Comparison of ENCODE assay signal across 8 cellular contexts in genomic region chr17:74981979-74982662, GRCh38. TPM values are rescaled to one million over a fixed set of nuclear protein-coding genes. Genes with fewer than 3 reads are reported as not detected.
DNase-seq lines count a peak whose midpoint lies in the region; ATAC-seq, FAIRE-seq and TF ChIP-seq lines count a peak whose summit lies in the region.

No MANE protein-coding gene starts in this region.

- in situ Hi-C loops in T47D (cut with HindIII; ENCODE audit: low pct_unique_long_range_greater_than_20kb, low sequenced_read_pairs): no loop called here

- peak; percentile 16; the same call in 1 of the 2 replicates for TF ChIP-seq CTCF in WERI-Rb-1 (IDR thresholded peaks at IDR 0.05; ENCODE audit: low read depth, low read length)

- ATAC-seq in HG03457 (IDR thresholded peaks at IDR 0.05; ENCODE audit: unreplicated experiment): no peak

- TF ChIP-seq POLR2A in GM19193 (IDR thresholded peaks at IDR 0.05; ENCODE audit: extremely low read depth, insufficient read depth, insufficient read length): peak; percentile 30

- H3K27ac ChIP-seq in WERI-Rb-1 (peak overlapping the region; percentile 95), small intestine (ENCODE audit: low read depth in 1 of 2, low read length in 1 of 2) (peak overlapping the region; percentile 94 to 96)

- H3K27me3 ChIP-seq in WERI-Rb-1 (ENCODE audit: insufficient read depth, low read depth, severe bottlenecking) (no peaks in the 10 kb centered on the region), small intestine (ENCODE audit: control insufficient read depth in 2 of 2, insufficient read depth in 2 of 2, low read length in 2 of 2) (no peaks in the 10 kb centered on the region)

- 0 to 1% (median 0%) methylated on average over 53 to 61 of the region's 61 CpGs for WGBS in small intestine, 3 donors

- H3K4me1 ChIP-seq in small intestine (ENCODE audit: control insufficient read depth in 2 of 2, insufficient read depth in 1 of 2, low read depth in 1 of 2, low read length in 1 of 2): peaks cover 3 to 15% of the 10 kb centered on the region in 2 donors

- DNase-seq in A172 (ENCODE audit: low spot score): peak; percentile 68
- DNase-seq in NCI-H2081 (lab: John Stamatoyannopoulos, UW): peak; percentile 91
- peak; percentile 97 for DNase-seq in WERI-Rb-1
- DNase-seq in T47D (ENCODE audit: low read depth in 1 of 2, low spot score in 1 of 2): peak; percentile 87 to 89
- peak; percentile 90 for DNase-seq in iPS-NIHi7 (ENCODE audit: extremely low spot score)
- peak; percentile 74 for DNase-seq in small intestine

- FAIRE-seq in small intestine (lab: Jason Lieb, UNC): no peak

- H3K9me3 ChIP-seq in WERI-Rb-1 (ENCODE audit: severe bottlenecking) (no peaks in the 10 kb centered on the region), small intestine (ENCODE audit: control insufficient read depth, low read depth) (no peaks in the 10 kb centered on the region)

- H3K36me3 ChIP-seq in WERI-Rb-1: no peaks in the 10 kb centered on the region
- H3K36me3 ChIP-seq in small intestine (ENCODE audit: control insufficient read depth in 2 of 2, insufficient read depth in 2 of 2, low read length in 2 of 2): no peaks in the 10 kb centered on the region

- peak overlapping the region; percentile 91 for H3K4me3 ChIP-seq in WERI-Rb-1 (ENCODE audit: low read depth, low read length)
- peak overlapping the region; percentile 31 to 67 for H3K4me3 ChIP-seq in small intestine (ENCODE audit: low read depth in 1 of 2, low read length in 2 of 2)

RNA-seq across cellular contexts. Expression of gene CDR2L, which starts 5.3 kb away (rescaled TPM):
- total RNA-seq in A172 (2014; rRNA removed; shearing (Covaris generic)): 24.0 and 26.6 TPM in 2 replicates
- polyA plus RNA-seq in small intestine: 10 to 100 TPM; 25.4 to 39.6 (median 28.9) TPM

RNA-seq across cellular contexts. Expression of gene HID1, which starts 9.6 kb away (rescaled TPM):
- total RNA-seq in A172 (2014; rRNA removed; shearing (Covaris generic)): 0.65 and 2.7 TPM in 2 replicates
- 10 to 100 TPM; 37.1 to 60.4 (median 44.0) TPM for polyA plus RNA-seq in small intestine

RNA-seq across cellular contexts. Expression of gene MRPL58, which starts 30.3 kb away (rescaled TPM):
- total RNA-seq in A172 (2014; rRNA removed; shearing (Covaris generic)): 135 TPM in 2 replicates
- 10 to 100 TPM; 42.7 to 73.0 (median 48.8) TPM for polyA plus RNA-seq in small intestine

RNA-seq across cellular contexts. Expression of gene OTOP3, which starts 46.4 kb away (rescaled TPM):
- total RNA-seq in A172 (2014; rRNA removed; shearing (Covaris generic)): not detected in 2 replicates
- polyA plus RNA-seq in small intestine: 10 to 100 TPM in 2 of 3 donors, 1 to 10 TPM in 1; 6.4 to 35.7 (median 31.8) TPM

RNA-seq across cellular contexts. Expression of gene OTOP2, which starts 58.0 kb away (rescaled TPM):
- not detected in 2 replicates for total RNA-seq in A172 (2014; rRNA removed; shearing (Covaris generic))
- polyA plus RNA-seq in small intestine: under 1 TPM; 0.22 to 0.54 (median 0.39) TPM
